ENCODE assay signal across 1 cellular context in the genomic region with DNA sequence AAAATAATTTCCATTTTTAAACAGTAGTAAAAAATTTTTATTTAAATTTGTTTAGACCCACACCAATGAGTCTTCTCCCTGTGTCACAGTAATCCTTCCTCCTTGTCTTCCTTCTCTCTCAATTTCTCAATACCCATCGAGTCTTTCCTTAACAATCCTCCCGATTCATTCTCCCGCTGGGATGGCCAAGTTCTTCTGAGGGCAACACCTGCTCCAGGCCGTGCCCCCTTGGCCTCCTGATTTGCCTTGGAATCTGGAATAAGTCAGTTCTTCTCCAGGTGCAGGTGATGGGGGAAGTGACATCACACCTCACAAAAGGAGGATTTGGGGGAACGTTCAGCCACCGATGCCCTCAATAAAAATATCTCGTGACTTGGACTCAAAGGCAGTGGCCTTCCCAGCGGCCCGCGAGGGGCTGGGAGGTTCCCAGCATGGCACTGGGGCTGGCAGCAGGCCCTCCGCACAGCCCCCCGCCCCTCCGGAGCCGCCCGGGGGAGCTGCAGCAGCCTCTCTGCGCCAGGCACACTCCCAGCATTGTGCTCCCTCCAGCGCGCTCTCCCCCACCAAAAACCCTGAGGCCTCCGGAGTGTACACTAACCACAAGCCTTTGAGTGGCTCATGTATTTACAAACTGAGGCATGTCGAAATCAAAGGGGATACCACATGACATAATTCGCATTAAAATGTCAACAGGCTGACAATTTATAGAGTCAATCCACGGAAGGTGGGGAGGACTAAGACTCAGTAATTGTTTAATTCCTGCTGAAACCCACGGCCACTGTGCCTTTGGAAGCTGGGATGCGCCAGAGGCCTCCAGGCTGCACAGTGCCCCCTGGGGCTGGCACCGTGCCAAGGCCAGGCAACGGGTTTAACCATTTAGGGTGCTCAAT.
TF ChIP-seq lines count a peak whose summit lies in the region.

No MANE protein-coding gene starts in this region.

TF ChIP-seq in HepG2, 621 proteins besides CTCF, POLR2A, EP300 and RAD21 (continued from another document and continues in another):
- TF ChIP-seq, protein P1, sequence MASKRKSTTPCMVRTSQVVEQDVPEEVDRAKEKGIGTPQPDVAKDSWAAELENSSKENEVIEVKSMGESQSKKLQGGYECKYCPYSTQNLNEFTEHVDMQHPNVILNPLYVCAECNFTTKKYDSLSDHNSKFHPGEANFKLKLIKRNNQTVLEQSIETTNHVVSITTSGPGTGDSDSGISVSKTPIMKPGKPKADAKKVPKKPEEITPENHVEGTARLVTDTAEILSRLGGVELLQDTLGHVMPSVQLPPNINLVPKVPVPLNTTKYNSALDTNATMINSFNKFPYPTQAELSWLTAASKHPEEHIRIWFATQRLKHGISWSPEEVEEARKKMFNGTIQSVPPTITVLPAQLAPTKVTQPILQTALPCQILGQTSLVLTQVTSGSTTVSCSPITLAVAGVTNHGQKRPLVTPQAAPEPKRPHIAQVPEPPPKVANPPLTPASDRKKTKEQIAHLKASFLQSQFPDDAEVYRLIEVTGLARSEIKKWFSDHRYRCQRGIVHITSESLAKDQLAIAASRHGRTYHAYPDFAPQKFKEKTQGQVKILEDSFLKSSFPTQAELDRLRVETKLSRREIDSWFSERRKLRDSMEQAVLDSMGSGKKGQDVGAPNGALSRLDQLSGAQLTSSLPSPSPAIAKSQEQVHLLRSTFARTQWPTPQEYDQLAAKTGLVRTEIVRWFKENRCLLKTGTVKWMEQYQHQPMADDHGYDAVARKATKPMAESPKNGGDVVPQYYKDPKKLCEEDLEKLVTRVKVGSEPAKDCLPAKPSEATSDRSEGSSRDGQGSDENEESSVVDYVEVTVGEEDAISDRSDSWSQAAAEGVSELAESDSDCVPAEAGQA (IDR thresholded peaks at IDR 0.05; ENCODE audit: low read depth), result peak; percentile 69; the same call in 1 of the 2 replicates
- TF ChIP-seq, protein P1 (CRISPR knock-in tag; IDR thresholded peaks at IDR 0.05; ENCODE audit: borderline replicate concordance), result no peak
- TF ChIP-seq, protein P2, sequence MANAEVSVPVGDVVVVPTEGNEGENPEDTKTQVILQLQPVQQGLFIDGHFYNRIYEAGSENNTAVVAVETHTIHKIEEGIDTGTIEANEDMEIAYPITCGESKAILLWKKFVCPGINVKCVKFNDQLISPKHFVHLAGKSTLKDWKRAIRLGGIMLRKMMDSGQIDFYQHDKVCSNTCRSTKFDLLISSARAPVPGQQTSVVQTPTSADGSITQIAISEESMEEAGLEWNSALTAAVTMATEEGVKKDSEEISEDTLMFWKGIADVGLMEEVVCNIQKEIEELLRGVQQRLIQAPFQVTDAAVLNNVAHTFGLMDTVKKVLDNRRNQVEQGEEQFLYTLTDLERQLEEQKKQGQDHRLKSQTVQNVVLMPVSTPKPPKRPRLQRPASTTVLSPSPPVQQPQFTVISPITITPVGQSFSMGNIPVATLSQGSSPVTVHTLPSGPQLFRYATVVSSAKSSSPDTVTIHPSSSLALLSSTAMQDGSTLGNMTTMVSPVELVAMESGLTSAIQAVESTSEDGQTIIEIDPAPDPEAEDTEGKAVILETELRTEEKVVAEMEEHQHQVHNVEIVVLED (CRISPR knock-in tag; IDR thresholded peaks at IDR 0.05; ENCODE audit: borderline replicate concordance), result 0 out of 2 replicates have a peak, but pooled peaks have one; percentile 12
- TF ChIP-seq PHF8 (CRISPR knock-in tag; IDR thresholded peaks at IDR 0.05) (0 out of 2 replicates have a peak, but pooled peaks have one; percentile 31), KMT2B (CRISPR knock-in tag; IDR thresholded peaks at IDR 0.05) (peak; percentile 63; the same call in 1 of the 2 replicates), ELF4 (CRISPR knock-in tag; IDR thresholded peaks at IDR 0.05; ENCODE audit: borderline replicate concordance) (no peak), GTF2F1 (IDR thresholded peaks at IDR 0.05; ENCODE audit: low read length) (no peak), RFX1 (IDR thresholded peaks at IDR 0.05) (no peak), RBM39 (IDR thresholded peaks at IDR 0.05; ENCODE audit: low read depth, low read length, poor library complexity, severe bottlenecking) (peak; percentile 63), RARA (CRISPR knock-in tag; IDR thresholded peaks at IDR 0.05) (peak; percentile 95), XRCC5 (optimal IDR thresholded peaks at IDR 0.05; ENCODE audit: low read length) (peak; percentile 67), ZNF614 (CRISPR knock-in tag; IDR thresholded peaks at IDR 0.05; ENCODE audit: borderline replicate concordance) (peak; percentile 90), CHCHD3 (CRISPR knock-in tag; IDR thresholded peaks at IDR 0.05) (no peak), CEBPB (IDR thresholded peaks at IDR 0.05; ENCODE audit: borderline replicate concordance, low read depth, low read length) (peak; percentile 92), RCOR2 (CRISPR knock-in tag; IDR thresholded peaks at IDR 0.05) (peak; percentile 79; the same call in 1 of the 2 replicates), ZNF652 (CRISPR knock-in tag; IDR thresholded peaks at IDR 0.05; ENCODE audit: borderline replicate concordance, low read depth) (peak; percentile 91), ERF (CRISPR knock-in tag; IDR thresholded peaks at IDR 0.05) (peak; percentile 90), ZNF703 (CRISPR knock-in tag; IDR thresholded peaks at IDR 0.05; ENCODE audit: borderline replicate concordance) (no peak), NFE2 (CRISPR knock-in tag; IDR thresholded peaks at IDR 0.05) (no peak), ZFP1 (CRISPR knock-in tag; IDR thresholded peaks at IDR 0.05) (peak; percentile 70; the same call in 1 of the 2 replicates), AHR (CRISPR knock-in tag; IDR thresholded peaks at IDR 0.05) (peak; percentile 61; the same call in 1 of the 2 replicates)
- TF ChIP-seq, protein P3, sequence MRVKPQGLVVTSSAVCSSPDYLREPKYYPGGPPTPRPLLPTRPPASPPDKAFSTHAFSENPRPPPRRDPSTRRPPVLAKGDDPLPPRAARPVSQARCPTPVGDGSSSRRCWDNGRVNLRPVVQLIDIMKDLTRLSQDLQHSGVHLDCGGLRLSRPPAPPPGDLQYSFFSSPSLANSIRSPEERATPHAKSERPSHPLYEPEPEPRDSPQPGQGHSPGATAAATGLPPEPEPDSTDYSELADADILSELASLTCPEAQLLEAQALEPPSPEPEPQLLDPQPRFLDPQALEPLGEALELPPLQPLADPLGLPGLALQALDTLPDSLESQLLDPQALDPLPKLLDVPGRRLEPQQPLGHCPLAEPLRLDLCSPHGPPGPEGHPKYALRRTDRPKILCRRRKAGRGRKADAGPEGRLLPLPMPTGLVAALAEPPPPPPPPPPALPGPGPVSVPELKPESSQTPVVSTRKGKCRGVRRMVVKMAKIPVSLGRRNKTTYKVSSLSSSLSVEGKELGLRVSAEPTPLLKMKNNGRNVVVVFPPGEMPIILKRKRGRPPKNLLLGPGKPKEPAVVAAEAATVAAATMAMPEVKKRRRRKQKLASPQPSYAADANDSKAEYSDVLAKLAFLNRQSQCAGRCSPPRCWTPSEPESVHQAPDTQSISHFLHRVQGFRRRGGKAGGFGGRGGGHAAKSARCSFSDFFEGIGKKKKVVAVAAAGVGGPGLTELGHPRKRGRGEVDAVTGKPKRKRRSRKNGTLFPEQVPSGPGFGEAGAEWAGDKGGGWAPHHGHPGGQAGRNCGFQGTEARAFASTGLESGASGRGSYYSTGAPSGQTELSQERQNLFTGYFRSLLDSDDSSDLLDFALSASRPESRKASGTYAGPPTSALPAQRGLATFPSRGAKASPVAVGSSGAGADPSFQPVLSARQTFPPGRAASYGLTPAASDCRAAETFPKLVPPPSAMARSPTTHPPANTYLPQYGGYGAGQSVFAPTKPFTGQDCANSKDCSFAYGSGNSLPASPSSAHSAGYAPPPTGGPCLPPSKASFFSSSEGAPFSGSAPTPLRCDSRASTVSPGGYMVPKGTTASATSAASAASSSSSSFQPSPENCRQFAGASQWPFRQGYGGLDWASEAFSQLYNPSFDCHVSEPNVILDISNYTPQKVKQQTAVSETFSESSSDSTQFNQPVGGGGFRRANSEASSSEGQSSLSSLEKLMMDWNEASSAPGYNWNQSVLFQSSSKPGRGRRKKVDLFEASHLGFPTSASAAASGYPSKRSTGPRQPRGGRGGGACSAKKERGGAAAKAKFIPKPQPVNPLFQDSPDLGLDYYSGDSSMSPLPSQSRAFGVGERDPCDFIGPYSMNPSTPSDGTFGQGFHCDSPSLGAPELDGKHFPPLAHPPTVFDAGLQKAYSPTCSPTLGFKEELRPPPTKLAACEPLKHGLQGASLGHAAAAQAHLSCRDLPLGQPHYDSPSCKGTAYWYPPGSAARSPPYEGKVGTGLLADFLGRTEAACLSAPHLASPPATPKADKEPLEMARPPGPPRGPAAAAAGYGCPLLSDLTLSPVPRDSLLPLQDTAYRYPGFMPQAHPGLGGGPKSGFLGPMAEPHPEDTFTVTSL (CRISPR knock-in tag; IDR thresholded peaks at IDR 0.05; ENCODE audit: borderline replicate concordance), result peak; percentile 78; the same call in 1 of the 2 replicates
- TF ChIP-seq, protein P4, sequence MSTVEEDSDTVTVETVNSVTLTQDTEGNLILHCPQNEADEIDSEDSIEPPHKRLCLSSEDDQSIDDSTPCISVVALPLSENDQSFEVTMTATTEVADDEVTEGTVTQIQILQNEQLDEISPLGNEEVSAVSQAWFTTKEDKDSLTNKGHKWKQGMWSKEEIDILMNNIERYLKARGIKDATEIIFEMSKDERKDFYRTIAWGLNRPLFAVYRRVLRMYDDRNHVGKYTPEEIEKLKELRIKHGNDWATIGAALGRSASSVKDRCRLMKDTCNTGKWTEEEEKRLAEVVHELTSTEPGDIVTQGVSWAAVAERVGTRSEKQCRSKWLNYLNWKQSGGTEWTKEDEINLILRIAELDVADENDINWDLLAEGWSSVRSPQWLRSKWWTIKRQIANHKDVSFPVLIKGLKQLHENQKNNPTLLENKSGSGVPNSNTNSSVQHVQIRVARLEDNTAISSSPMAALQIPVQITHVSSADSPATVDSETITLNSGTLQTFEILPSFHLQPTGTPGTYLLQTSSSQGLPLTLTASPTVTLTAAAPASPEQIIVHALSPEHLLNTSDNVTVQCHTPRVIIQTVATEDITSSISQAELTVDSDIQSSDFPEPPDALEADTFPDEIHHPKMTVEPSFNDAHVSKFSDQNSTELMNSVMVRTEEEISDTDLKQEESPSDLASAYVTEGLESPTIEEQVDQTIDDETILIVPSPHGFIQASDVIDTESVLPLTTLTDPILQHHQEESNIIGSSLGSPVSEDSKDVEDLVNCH (CRISPR knock-in tag; IDR thresholded peaks at IDR 0.05), result no peak
- TF ChIP-seq, protein P5, sequence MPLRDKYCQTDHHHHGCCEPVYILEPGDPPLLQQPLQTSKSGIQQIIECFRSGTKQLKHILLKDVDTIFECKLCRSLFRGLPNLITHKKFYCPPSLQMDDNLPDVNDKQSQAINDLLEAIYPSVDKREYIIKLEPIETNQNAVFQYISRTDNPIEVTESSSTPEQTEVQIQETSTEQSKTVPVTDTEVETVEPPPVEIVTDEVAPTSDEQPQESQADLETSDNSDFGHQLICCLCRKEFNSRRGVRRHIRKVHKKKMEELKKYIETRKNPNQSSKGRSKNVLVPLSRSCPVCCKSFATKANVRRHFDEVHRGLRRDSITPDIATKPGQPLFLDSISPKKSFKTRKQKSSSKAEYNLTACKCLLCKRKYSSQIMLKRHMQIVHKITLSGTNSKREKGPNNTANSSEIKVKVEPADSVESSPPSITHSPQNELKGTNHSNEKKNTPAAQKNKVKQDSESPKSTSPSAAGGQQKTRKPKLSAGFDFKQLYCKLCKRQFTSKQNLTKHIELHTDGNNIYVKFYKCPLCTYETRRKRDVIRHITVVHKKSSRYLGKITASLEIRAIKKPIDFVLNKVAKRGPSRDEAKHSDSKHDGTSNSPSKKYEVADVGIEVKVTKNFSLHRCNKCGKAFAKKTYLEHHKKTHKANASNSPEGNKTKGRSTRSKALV (CRISPR knock-in tag; IDR thresholded peaks at IDR 0.05), result peak; percentile 57; the same call in 1 of the 2 replicates
- TF ChIP-seq, protein P6, sequence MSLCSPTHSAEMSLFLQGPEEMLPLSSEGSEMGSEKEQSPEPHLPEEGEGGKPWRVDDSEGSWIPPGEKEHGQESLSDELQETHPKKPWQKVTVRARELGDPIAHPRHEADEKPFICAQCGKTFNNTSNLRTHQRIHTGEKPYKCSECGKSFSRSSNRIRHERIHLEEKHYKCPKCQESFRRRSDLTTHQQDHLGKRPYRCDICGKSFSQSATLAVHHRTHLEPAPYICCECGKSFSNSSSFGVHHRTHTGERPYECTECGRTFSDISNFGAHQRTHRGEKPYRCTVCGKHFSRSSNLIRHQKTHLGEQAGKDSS (CRISPR knock-in tag; IDR thresholded peaks at IDR 0.05; ENCODE audit: borderline replicate concordance, low read depth), result peak; percentile 89; the same call in 1 of the 2 replicates
- TF ChIP-seq, protein P7, sequence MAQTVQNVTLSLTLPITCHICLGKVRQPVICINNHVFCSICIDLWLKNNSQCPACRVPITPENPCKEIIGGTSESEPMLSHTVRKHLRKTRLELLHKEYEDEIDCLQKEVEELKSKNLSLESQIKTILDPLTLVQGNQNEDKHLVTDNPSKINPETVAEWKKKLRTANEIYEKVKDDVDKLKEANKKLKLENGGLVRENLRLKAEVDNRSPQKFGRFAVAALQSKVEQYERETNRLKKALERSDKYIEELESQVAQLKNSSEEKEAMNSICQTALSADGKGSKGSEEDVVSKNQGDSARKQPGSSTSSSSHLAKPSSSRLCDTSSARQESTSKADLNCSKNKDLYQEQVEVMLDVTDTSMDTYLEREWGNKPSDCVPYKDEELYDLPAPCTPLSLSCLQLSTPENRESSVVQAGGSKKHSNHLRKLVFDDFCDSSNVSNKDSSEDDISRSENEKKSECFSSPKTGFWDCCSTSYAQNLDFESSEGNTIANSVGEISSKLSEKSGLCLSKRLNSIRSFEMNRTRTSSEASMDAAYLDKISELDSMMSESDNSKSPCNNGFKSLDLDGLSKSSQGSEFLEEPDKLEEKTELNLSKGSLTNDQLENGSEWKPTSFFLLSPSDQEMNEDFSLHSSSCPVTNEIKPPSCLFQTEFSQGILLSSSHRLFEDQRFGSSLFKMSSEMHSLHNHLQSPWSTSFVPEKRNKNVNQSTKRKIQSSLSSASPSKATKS (CRISPR knock-in tag; IDR thresholded peaks at IDR 0.05), result no peak
